ENCODE assay signal across 1 cellular context in genomic region chr2:111905477-111905869, GRCh38. TPM values are rescaled to one million over a fixed set of nuclear protein-coding genes. Genes with fewer than 3 reads are reported as not detected.
"Had no signal": no experiment of that assay in that cellular context is flagged by ENCODE, and none has a peak within 500 bp of the region (broad histone marks: within the 10 kb centered on the region; RNA-seq: fewer than 3 reads in every experiment).

No MANE protein-coding gene starts in this region.

RNA-seq across cellular contexts. Expression of gene MERTK, which starts 7.1 kb away (rescaled TPM):
- polyA plus RNA-seq: naive thymus-derived CD4-positive, alpha-beta T cell had no signal
